Comparison of ENCODE assay signal across 17 cellular contexts in the genomic region with DNA sequence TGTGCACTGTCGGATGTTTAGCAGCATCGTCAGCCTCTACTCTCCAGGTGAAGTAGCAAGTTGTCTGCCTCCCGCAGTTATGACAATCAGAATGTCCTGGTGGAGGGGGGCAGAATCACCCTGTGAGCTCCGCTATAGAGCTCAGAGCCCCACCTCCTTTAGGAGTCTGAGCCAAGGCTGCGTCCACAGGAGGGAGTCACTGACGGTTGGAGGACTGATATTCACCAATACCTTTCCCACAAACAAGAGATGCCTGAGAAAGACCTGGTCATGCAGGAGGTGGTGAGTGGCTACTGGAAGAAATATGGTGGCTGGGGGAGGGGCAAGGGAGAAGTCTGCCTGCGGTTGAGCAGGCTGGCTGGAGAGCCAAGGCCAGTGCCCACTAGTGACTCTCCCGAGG. TPM values are rescaled to one million over a fixed set of nuclear protein-coding genes. Genes with fewer than 3 reads are reported as not detected.
A peak's percentile ranks its signal among the peaks of the same experiment; 100 is the strongest.
DNase-seq lines count a peak whose midpoint lies in the region; ATAC-seq lines count a peak whose summit lies in the region.
"Had no signal": no experiment of that assay in that cellular context is flagged by ENCODE, and none has a peak within 500 bp of the region (broad histone marks: within the 10 kb centered on the region; RNA-seq: fewer than 3 reads in every experiment).

No MANE protein-coding gene starts in this region.

- H3K79me2 ChIP-seq in trophoblast cell (ENCODE audit: control insufficient read depth, insufficient read depth, low read length, poor library complexity): no peaks in the 10 kb centered on the region

- H3K23ac ChIP-seq in trophoblast cell (ENCODE audit: low read length): no peak overlapping the region

- H3K36me3 ChIP-seq in trophoblast cell (ENCODE audit: control insufficient read depth in 1 of 2, insufficient read depth in 2 of 2, low read length in 2 of 2): no peaks in the 10 kb centered on the region

- H3K79me1 ChIP-seq in trophoblast cell (ENCODE audit: low read length): peaks cover 7% of the 10 kb centered on the region

- H3K4me2 ChIP-seq in trophoblast cell (ENCODE audit: low read length): no peak overlapping the region
- H3K4me2 ChIP-seq: SK-N-SH had no signal

- H3K27me3 ChIP-seq in trophoblast cell (ENCODE audit: insufficient read depth, low read length): no peaks in the 10 kb centered on the region

- no peaks in the 10 kb centered on the region for H3K9me3 ChIP-seq in iPS-18c (ENCODE audit: control insufficient read depth, insufficient read depth, low read length)
- H3K9me3 ChIP-seq in trophoblast cell (ENCODE audit: insufficient read depth, low read depth, low read length): no peaks in the 10 kb centered on the region
- H3K9me3 ChIP-seq: SK-N-SH had no signal

- peak overlapping the region; percentile 15 for H2BK12ac ChIP-seq in trophoblast cell (ENCODE audit: low read length)

- no peak overlapping the region for H2BK5ac ChIP-seq in trophoblast cell (ENCODE audit: low read depth, low read length, poor library complexity)

- H3K4me1 ChIP-seq in trophoblast cell (ENCODE audit: control insufficient read depth in 1 of 2, insufficient read depth in 2 of 2, low read length in 2 of 2): peaks cover 28 to 30% of the 10 kb centered on the region in 2 experiments

- no CpG with 5 or more reads among the region's 8 CpGs for WGBS in trophoblast cell (ENCODE audit: extremely low coverage, insufficient coverage, insufficient read length)

- H3K18ac ChIP-seq in trophoblast cell (ENCODE audit: low read length): no peak overlapping the region

- no peak overlapping the region for H3K14ac ChIP-seq in trophoblast cell (ENCODE audit: low read length)

- DNase-seq in NCI-H146 (lab: John Stamatoyannopoulos, UW): peak; percentile 62
- no peak for DNase-seq in NCI-H146 treated with DMSO at 0.1 percent for 48 hours (lab: John Stamatoyannopoulos, UW; ENCODE audit: unreplicated experiment)
- peak; percentile 78 for DNase-seq in NCI-H510A (lab: John Stamatoyannopoulos, UW)
- no peak for DNase-seq in trophoblast cell
- no peak for DNase-seq in NCI-H226
- DNase-seq: activated CD4-positive, alpha-beta T cell treated with anti-CD3 and anti-CD28 coated beads, Interleukin-2, amount 50 U/mL, for 4 hours; activated T-cell treated with anti-CD3 and anti-CD28 coated beads, Interleukin-2, amount 50 U/mL, for 72 hours; CD4-positive, alpha-beta memory T cell; GDM1; naive thymus-derived CD4-positive, alpha-beta T cell; NCI-H1436 treated with DMSO at 0.1 percent for 48 hours; SK-N-SH; stimulated activated CD4-positive, alpha-beta T cell treated with anti-CD3 and anti-CD28 coated beads, Interleukin-4, amount 100 ng/mL, for 4 hours had no signal

- H2AFZ ChIP-seq in trophoblast cell (ENCODE audit: insufficient read depth, low read length, poor library complexity): no peak overlapping the region

- H3K27ac ChIP-seq in trophoblast cell (ENCODE audit: low read depth, low read length): no peak overlapping the region

- no peak overlapping the region for H4K12ac ChIP-seq in trophoblast cell (ENCODE audit: low read depth, low read length)

- no peak overlapping the region for H2BK120ac ChIP-seq in trophoblast cell (ENCODE audit: insufficient read depth, low read length, poor library complexity)

- H2AK5ac ChIP-seq in trophoblast cell (ENCODE audit: low read length): no peak overlapping the region

- ATAC-seq in HG02840 (IDR thresholded peaks at IDR 0.05; ENCODE audit: low FRiP score, unreplicated experiment) (no peak), GM18858 (IDR thresholded peaks at IDR 0.05; ENCODE audit: unreplicated experiment) (no peak)
- ATAC-seq: activated T-cell treated with anti-CD3 and anti-CD28 coated beads, Interleukin-2, amount 50 U/mL, for 72 hours; naive thymus-derived CD4-positive, alpha-beta T cell; sciatic nerve had no signal

- no peak overlapping the region for H3K9ac ChIP-seq in trophoblast cell (ENCODE audit: low read length)
- H3K9ac ChIP-seq: SK-N-SH had no signal

- no peak overlapping the region for H3K4ac ChIP-seq in trophoblast cell (ENCODE audit: low read depth, low read length)

- H4K91ac ChIP-seq in trophoblast cell (ENCODE audit: low read depth, low read length): peak overlapping the region; percentile 19

- H3K4me3 ChIP-seq in iPS-18c (ENCODE audit: insufficient read depth, low read depth, low read length): peak overlapping the region; percentile 6
- H3K4me3 ChIP-seq in trophoblast cell (ENCODE audit: low read depth, low read length): no peak overlapping the region

- H4K8ac ChIP-seq in trophoblast cell (ENCODE audit: low read depth, low read length): peak overlapping the region; percentile 25

RNA-seq across cellular contexts. Expression of a gene that starts 41.7 kb away (rescaled TPM):
- polyA plus RNA-seq in trophoblast cell (2013): 5.6 and 5.7 TPM in 2 replicates

Comparison
In these comparisons a context has a peak if more than half of its experiments do, and no peak if none do; other contexts are left out.
1. DNase-seq: peak in NCI-H146 (single experiment) and NCI-H510A (single experiment); none in NCI-H146 treated with DMSO at 0.1 percent for 48 hours (single experiment), trophoblast cell (0 of 2) and NCI-H226 (single experiment).